Comparison of ENCODE assay signal across 8 cellular contexts in genomic region chrX:130523460-130524394, GRCh38.
DNase-seq lines count a peak whose midpoint lies in the region; ATAC-seq and TF ChIP-seq lines count a peak whose summit lies in the region.

No MANE protein-coding gene starts in this region.

- H3K36me3 ChIP-seq in GM23338 (ENCODE audit: insufficient read depth) (no peaks in the 10 kb centered on the region), ectodermal cell (ENCODE audit: control insufficient read depth, insufficient read depth, low read length) (no peaks in the 10 kb centered on the region), uterus (no peaks in the 10 kb centered on the region)

- H3K27ac Mint-ChIP-seq in GM23338 (no peak overlapping the region), mesothelial cell of epicardium (no peak overlapping the region)
- H3K27ac Mint-ChIP-seq in activated CD4-positive, alpha-beta memory T cell treated with anti-CD3 and anti-CD28 coated beads for 36 hours = no peak overlapping the region

- peak overlapping the region; percentile 83 for H2AFZ ChIP-seq in GM23338

- CTCF ChIA-PET in activated CD4-positive, alpha-beta memory T cell treated with anti-CD3 and anti-CD28 coated beads for 36 hours (lab: Charles Lee) = interaction anchor here (1.5 kb wide), 1 partner anchor 16 kb away, joined by 3 read pairs; no protein-coding TSS in a partner anchor

- no peaks in the 10 kb centered on the region for H3K36me3 Mint-ChIP-seq in GM23338 (ENCODE audit: low read depth)
- H3K36me3 Mint-ChIP-seq in mesothelial cell of epicardium = no peaks in the 10 kb centered on the region
- H3K36me3 Mint-ChIP-seq in activated CD4-positive, alpha-beta memory T cell treated with anti-CD3 and anti-CD28 coated beads for 36 hours = no peaks in the 10 kb centered on the region

- peak overlapping the region; percentile 68 for H3K4me3 ChIP-seq in GM23338
- peak overlapping the region; percentile 50 for H3K4me3 ChIP-seq in ectodermal cell (ENCODE audit: insufficient read depth, low read depth, low read length)
- peak overlapping the region; percentile 10 to 28 for H3K4me3 ChIP-seq in uterus

- H3K27ac ChIP-seq in GM23338 (ENCODE audit: low read depth) (no peak overlapping the region), ectodermal cell (ENCODE audit: insufficient read depth, low read depth, low read length, poor library complexity, severe bottlenecking) (no peak overlapping the region), uterus (no peak overlapping the region)

- H3K9me3 Mint-ChIP-seq in GM23338 = no peaks in the 10 kb centered on the region
- H3K9me3 Mint-ChIP-seq in mesothelial cell of epicardium = peaks cover 16% of the 10 kb centered on the region
- no peaks in the 10 kb centered on the region for H3K9me3 Mint-ChIP-seq in activated CD4-positive, alpha-beta memory T cell treated with anti-CD3 and anti-CD28 coated beads for 36 hours

- H3K4me1 Mint-ChIP-seq in GM23338 = peaks cover 3% of the 10 kb centered on the region; the same call in 1 of the 3 replicates
- H3K4me1 Mint-ChIP-seq in mesothelial cell of epicardium = no peaks in the 10 kb centered on the region
- H3K4me1 Mint-ChIP-seq in activated CD4-positive, alpha-beta memory T cell treated with anti-CD3 and anti-CD28 coated beads for 36 hours (ENCODE audit: low read depth) = peaks cover 3% of the 10 kb centered on the region

- intact Hi-C loops in uterus (cut with DNase I; ENCODE audit: low total_unique reads) = no loop called here
- intact Hi-C loops in activated CD4-positive, alpha-beta memory T cell treated with anti-CD3 and anti-CD28 coated beads for 36 hours (cut with micrococcal nuclease) = no loop called here

- H3K27me3 Mint-ChIP-seq in GM23338 (ENCODE audit: insufficient read depth, low read depth, poor library complexity) = peaks cover 2% of the 10 kb centered on the region
- peaks cover 4% of the 10 kb centered on the region for H3K27me3 Mint-ChIP-seq in mesothelial cell of epicardium (ENCODE audit: low read depth)
- no peaks in the 10 kb centered on the region for H3K27me3 Mint-ChIP-seq in activated CD4-positive, alpha-beta memory T cell treated with anti-CD3 and anti-CD28 coated beads for 36 hours

- H3F3A ChIP-seq in GM23338 (replicated peaks; ENCODE audit: low read depth) = no peaks in the 10 kb centered on the region

- peak; percentile 99 for ATAC-seq in GM23338
- no peak for ATAC-seq in GM21529 (IDR thresholded peaks at IDR 0.05; ENCODE audit: unreplicated experiment)

- no peaks in the 10 kb centered on the region for H3K27me3 ChIP-seq in GM23338 (ENCODE audit: insufficient read depth)
- H3K27me3 ChIP-seq in ectodermal cell (ENCODE audit: control insufficient read depth, insufficient read depth, low read length, poor library complexity, severe bottlenecking) = no peaks in the 10 kb centered on the region
- H3K27me3 ChIP-seq in uterus = no peaks in the 10 kb centered on the region

- H3K4me3 Mint-ChIP-seq in GM23338 = peak overlapping the region; percentile 71
- H3K4me3 Mint-ChIP-seq in mesothelial cell of epicardium = peak overlapping the region; percentile 68
- no peak overlapping the region for H3K4me3 Mint-ChIP-seq in activated CD4-positive, alpha-beta memory T cell treated with anti-CD3 and anti-CD28 coated beads for 36 hours

- H3K9me3 ChIP-seq in ectodermal cell (ENCODE audit: control insufficient read depth, low read length) (no peaks in the 10 kb centered on the region), uterus (no peaks in the 10 kb centered on the region)

- H3K79me2 ChIP-seq in GM23338 (replicated peaks; ENCODE audit: insufficient read depth) = no peaks in the 10 kb centered on the region

- TF ChIP-seq POLR2A in uterus (IDR thresholded peaks at IDR 0.05) = no peak

- WGBS in ectodermal cell, 2 experiments = 11 to 18% methylated on average over 37 to 42 of the region's 42 CpGs

- peak overlapping the region; percentile 69 for H3K4me2 ChIP-seq in GM23338

- no peaks in the 10 kb centered on the region for H4K20me1 ChIP-seq in GM23338 (replicated peaks; ENCODE audit: insufficient read depth)

- POLR2A ChIA-PET in activated CD4-positive, alpha-beta memory T cell treated with anti-CD3 and anti-CD28 coated beads for 36 hours (lab: Charles Lee) = no interaction called here

- TF ChIP-seq CTCF in GM23338 (conservative IDR thresholded peaks at IDR 0.05; ENCODE audit: low read depth in 2 of 2) (no peak), mesothelial cell of epicardium (IDR thresholded peaks at IDR 0.05; ENCODE audit: unreplicated experiment) (no peak), uterus (IDR thresholded peaks at IDR 0.05) (no peak)

- H3K4me1 ChIP-seq in GM23338 (ENCODE audit: insufficient read depth) (no peaks in the 10 kb centered on the region), ectodermal cell (ENCODE audit: control insufficient read depth, insufficient read depth, low read length) (no peaks in the 10 kb centered on the region), uterus (no peaks in the 10 kb centered on the region)

- DNase-seq in GM23338 (ENCODE audit: low spot score) = peak; percentile 70
- DNase-seq in NCI-H774 (lab: John Stamatoyannopoulos, UW) = peak; percentile 43
- peak in 1 of 2 experiments; percentile 45 for DNase-seq in mesothelial cell of epicardium (ENCODE audit: low spot score in 2 of 2, unreplicated experiment in 2 of 2)
- DNase-seq in uterus = peak; percentile 26 to 28
- DNase-seq in NCI-H748 treated with DMSO at 0.1 percent for 48 hours (lab: John Stamatoyannopoulos, UW) = no peak
- no peak for DNase-seq in activated CD4-positive, alpha-beta memory T cell treated with anti-CD3 and anti-CD28 coated beads for 36 hours

- no peaks in the 10 kb centered on the region for H3K9me2 ChIP-seq in GM23338 (ENCODE audit: insufficient read depth)

TF ChIP-seq in GM23338, 12 proteins besides CTCF, POLR2A, EP300 and RAD21:
- no peak for TF ChIP-seq STAT1 (IDR thresholded peaks at IDR 0.05; ENCODE audit: unreplicated experiment)
- no peak; the same call in 1 of the 2 replicates for TF ChIP-seq CREB1 (CRISPR knock-in tag; IDR thresholded peaks at IDR 0.05; ENCODE audit: low read depth)
- TF ChIP-seq REST (IDR thresholded peaks at IDR 0.05; ENCODE audit: unreplicated experiment) = no peak
- TF ChIP-seq EZH2 (IDR thresholded peaks at IDR 0.05; ENCODE audit: low read depth, unreplicated experiment) = no peak
- TF ChIP-seq JUNB (IDR thresholded peaks at IDR 0.05; ENCODE audit: unreplicated experiment) = no peak
- no peak for TF ChIP-seq EZH2phosphoT487 (IDR thresholded peaks at IDR 0.05; ENCODE audit: unreplicated experiment)
- TF ChIP-seq NANOG (IDR thresholded peaks at IDR 0.05; ENCODE audit: borderline replicate concordance) = no peak
- TF ChIP-seq POLR2AphosphoS5 (IDR thresholded peaks at IDR 0.05; ENCODE audit: low read depth) = peak; percentile 58
- TF ChIP-seq ETS1 (IDR thresholded peaks at IDR 0.05) = no peak

Comparison
In these comparisons a context has a peak if more than half of its experiments do, and no peak if none do; other contexts are left out.
1. DNase-seq: peak in GM23338 (single experiment), NCI-H774 (single experiment) and uterus (2 of 2); none in NCI-H748 treated with DMSO at 0.1 percent for 48 hours (single experiment) and activated CD4-positive, alpha-beta memory T cell treated with anti-CD3 and anti-CD28 coated beads for 36 hours (single experiment).
2. Peak in every context shown above with its lines, with median percentiles within 50 percentile points of each other: H3K4me3 ChIP-seq.